ENCODE assay signal across 23 cellular contexts in genomic region chr2:121281694-121282093, GRCh38.
"Had no signal": no experiment of that assay in that cellular context is flagged by ENCODE, and none has a peak within 500 bp of the region (broad histone marks: within the 10 kb centered on the region; RNA-seq: fewer than 3 reads in every experiment).

No MANE protein-coding gene starts in this region.

- H3K27ac ChIP-seq: epithelial cell of prostate, gastroesophageal sphincter, ovary, testis had no signal

- H3K36me3 Mint-ChIP-seq: naive B cell; stimulated activated effector memory CD8-positive, alpha-beta T cell treated with anti-CD3 and anti-CD28 coated beads, Interleukin-12 subunit alpha, Interleukin-12 subunit beta, amount 100 ng/mL, for 72 hours had no signal

- H3K27ac Mint-ChIP-seq: effector memory CD8-positive, alpha-beta T cell; naive B cell; stimulated activated effector memory CD8-positive, alpha-beta T cell treated with anti-CD3 and anti-CD28 coated beads, Interleukin-12 subunit alpha, Interleukin-12 subunit beta, amount 100 ng/mL, for 72 hours; stimulated activated naive CD8-positive, alpha-beta T cell treated with anti-CD3 and anti-CD28 coated beads, Interleukin-15, Interleukin-2, amounts not matched to agents 100 ng/mL and 50 ng/mL, for 24 hours had no signal

- H3K9me3 ChIP-seq: esophagus squamous epithelium, gastroesophageal sphincter, ovary, testis had no signal

- H3K4me3 Mint-ChIP-seq: dendritic cell treated with granulocyte-macrophage colony-stimulating factor and Interleukin-4, amounts not matched to agents 40 ng/mL and 50 ng/mL, for 4 days; effector memory CD8-positive, alpha-beta T cell; naive B cell; stimulated activated effector memory CD8-positive, alpha-beta T cell treated with anti-CD3 and anti-CD28 coated beads, Interleukin-12 subunit alpha, Interleukin-12 subunit beta, amount 100 ng/mL, for 72 hours; stimulated activated naive CD8-positive, alpha-beta T cell treated with anti-CD3 and anti-CD28 coated beads, Interleukin-15, Interleukin-2, amounts not matched to agents 100 ng/mL and 50 ng/mL, for 24 hours had no signal

- H3K36me3 ChIP-seq: gastroesophageal sphincter, ovary had no signal

- H3K9me3 Mint-ChIP-seq: dendritic cell treated with granulocyte-macrophage colony-stimulating factor and Interleukin-4, amounts not matched to agents 40 ng/mL and 50 ng/mL, for 4 days; effector memory CD8-positive, alpha-beta T cell; stimulated activated effector memory CD8-positive, alpha-beta T cell treated with anti-CD3 and anti-CD28 coated beads, Interleukin-12 subunit alpha, Interleukin-12 subunit beta, amount 100 ng/mL, for 72 hours; stimulated activated naive CD8-positive, alpha-beta T cell treated with anti-CD3 and anti-CD28 coated beads, Interleukin-15, Interleukin-2, amounts not matched to agents 100 ng/mL and 50 ng/mL, for 24 hours had no signal

- H3K27me3 ChIP-seq: ovary, testis had no signal

- DNase-seq: cerebellar nuclear complex; effector memory CD8-positive, alpha-beta T cell; esophagus squamous epithelium; foreskin fibroblast; glutamatergic neuron; left colon; left ventricle myocardium superior; mesenchymal stem cell; midbrain; naive B cell; ovary; right cardiac atrium; stimulated activated CD4-positive, alpha-beta T cell treated with anti-CD3 and anti-CD28 coated beads, Interleukin-4, amount 100 ng/mL, for 1 hour; stimulated activated CD8-positive, alpha-beta memory T cell treated with anti-CD3 and anti-CD28 coated beads, Interleukin-4, amount 100 ng/mL, for 48 hours; testis; trophoblast cell had no signal

- H3K4me3 ChIP-seq: gastroesophageal sphincter, lung, ovary, smooth muscle cell, testis had no signal
